In genomic region chr2:127000194-127000593, GRCh38 we compare ENCODE assay signal across 27 cellular contexts.
"Had no signal": no experiment of that assay in that cellular context is flagged by ENCODE, and none has a peak within 500 bp of the region (broad histone marks: within the 10 kb centered on the region; RNA-seq: fewer than 3 reads in every experiment).

No MANE protein-coding gene starts in this region.

- H3K9me3 ChIP-seq: adrenal gland, body of pancreas, esophagus squamous epithelium, gastroesophageal sphincter, heart right ventricle had no signal

- H3K27ac ChIP-seq: adrenal gland, body of pancreas, esophagus squamous epithelium, gastroesophageal sphincter, heart right ventricle had no signal

- H3K27me3 ChIP-seq: adrenal gland, body of pancreas, esophagus squamous epithelium, gastroesophageal sphincter had no signal

- ATAC-seq: body of pancreas; effector memory CD8-positive, alpha-beta T cell; gastroesophageal sphincter; heart right ventricle had no signal

- H3K4me3 Mint-ChIP-seq: activated B cell treated with CpG ODN at 0.5 μM for 24 hours; activated CD8-positive, alpha-beta T cell treated with anti-CD3 and anti-CD28 coated beads for 36 hours; activated naive CD4-positive, alpha-beta T cell treated with anti-CD3 and anti-CD28 coated beads for 36 hours; activated naive CD4-positive, alpha-beta T cell treated with anti-CD3 and anti-CD28 coated beads, Interleukin-2, amount 50 U/mL, for 24 hours; activated naive CD8-positive, alpha-beta T cell treated with anti-CD3 and anti-CD28 coated beads for 36 hours; activated naive CD8-positive, alpha-beta T cell treated with anti-CD3 and anti-CD28 coated beads, Interleukin-2, amount 50 U/mL, for 24 hours; activated T-cell treated with anti-CD3 and anti-CD28 coated beads, Interleukin-2, amount 50 U/mL, for 4 hours; effector memory CD8-positive, alpha-beta T cell had no signal

- FAIRE-seq: colon had no signal

- H3K27me3 Mint-ChIP-seq: activated naive CD8-positive, alpha-beta T cell treated with anti-CD3 and anti-CD28 coated beads for 36 hours; activated naive CD8-positive, alpha-beta T cell treated with anti-CD3 and anti-CD28 coated beads, Interleukin-2, amount 50 U/mL, for 24 hours had no signal

- H3K27ac Mint-ChIP-seq: activated B cell treated with CpG ODN at 0.5 μM for 24 hours; activated CD8-positive, alpha-beta T cell treated with anti-CD3 and anti-CD28 coated beads for 36 hours; activated naive CD4-positive, alpha-beta T cell treated with anti-CD3 and anti-CD28 coated beads for 36 hours; activated naive CD4-positive, alpha-beta T cell treated with anti-CD3 and anti-CD28 coated beads, Interleukin-2, amount 50 U/mL, for 24 hours; activated naive CD8-positive, alpha-beta T cell treated with anti-CD3 and anti-CD28 coated beads for 36 hours; activated naive CD8-positive, alpha-beta T cell treated with anti-CD3 and anti-CD28 coated beads, Interleukin-2, amount 50 U/mL, for 24 hours; activated T-helper 2 cell treated with anti-CD3 and anti-CD28 coated beads, Interferon-gamma antibody, Interleukin-2, Interleukin-4, amounts not matched to agents 10 μg/mL and 5 μg/mL and 100 μg/mL, durations not matched to agents 14 hours and 24 hours and 36 hours; effector memory CD8-positive, alpha-beta T cell had no signal

- H3K36me3 Mint-ChIP-seq: activated naive CD4-positive, alpha-beta T cell treated with anti-CD3 and anti-CD28 coated beads, Interleukin-2, amount 50 U/mL, for 24 hours; activated naive CD8-positive, alpha-beta T cell treated with anti-CD3 and anti-CD28 coated beads for 36 hours had no signal

- H3K9me3 Mint-ChIP-seq: activated B cell treated with CpG ODN at 0.5 μM for 24 hours; activated CD8-positive, alpha-beta T cell treated with anti-CD3 and anti-CD28 coated beads for 36 hours; activated naive CD4-positive, alpha-beta T cell treated with anti-CD3 and anti-CD28 coated beads for 36 hours; activated naive CD4-positive, alpha-beta T cell treated with anti-CD3 and anti-CD28 coated beads, Interleukin-2, amount 50 U/mL, for 24 hours; activated naive CD8-positive, alpha-beta T cell treated with anti-CD3 and anti-CD28 coated beads for 36 hours; activated naive CD8-positive, alpha-beta T cell treated with anti-CD3 and anti-CD28 coated beads, Interleukin-2, amount 50 U/mL, for 24 hours; activated T-cell treated with anti-CD3 and anti-CD28 coated beads, Interleukin-2, amount 50 U/mL, for 4 hours; activated T-helper 2 cell treated with anti-CD3 and anti-CD28 coated beads, Interferon-gamma antibody, Interleukin-2, Interleukin-4, amounts not matched to agents 10 μg/mL and 5 μg/mL and 100 μg/mL, durations not matched to agents 14 hours and 24 hours and 36 hours; effector memory CD8-positive, alpha-beta T cell had no signal

- H3K36me3 ChIP-seq: adrenal gland, esophagus squamous epithelium, gastroesophageal sphincter, heart right ventricle had no signal

- H3K4me3 ChIP-seq: adrenal gland, body of pancreas, esophagus squamous epithelium, gastroesophageal sphincter, heart right ventricle had no signal

- H3K4me1 Mint-ChIP-seq: activated B cell treated with CpG ODN at 0.5 μM for 24 hours; activated naive CD4-positive, alpha-beta T cell treated with anti-CD3 and anti-CD28 coated beads, Interleukin-2, amount 50 U/mL, for 24 hours; activated naive CD8-positive, alpha-beta T cell treated with anti-CD3 and anti-CD28 coated beads for 36 hours; activated naive CD8-positive, alpha-beta T cell treated with anti-CD3 and anti-CD28 coated beads, Interleukin-2, amount 50 U/mL, for 24 hours had no signal

- H3K4me1 ChIP-seq: adrenal gland, esophagus squamous epithelium, gastroesophageal sphincter, heart right ventricle had no signal

- DNase-seq: activated B cell treated with CpG ODN at 0.5 μM for 24 hours; activated CD4-positive, alpha-beta T cell treated with anti-CD3 and anti-CD28 coated beads for 48 hours; activated CD4-positive, alpha-beta T cell treated with anti-CD3 and anti-CD28 coated beads, Interleukin-2, amount 50 U/mL, for 1 hour; activated CD4-positive, alpha-beta T cell treated with anti-CD3 and anti-CD28 coated beads, Interleukin-2, amount 50 U/mL, for 48 hours; activated CD8-positive, alpha-beta memory T cell treated with anti-CD3 and anti-CD28 coated beads for 24 hours; activated effector memory CD4-positive, alpha-beta T cell treated with anti-CD3 and anti-CD28 coated beads, Interleukin-2, amount 50 U/mL, for 16 hours; activated naive CD4-positive, alpha-beta T cell treated with anti-CD3 and anti-CD28 coated beads for 36 hours; activated naive CD8-positive, alpha-beta T cell treated with anti-CD3 and anti-CD28 coated beads for 36 hours; activated naive CD8-positive, alpha-beta T cell treated with anti-CD3 and anti-CD28 coated beads, Interleukin-2, amount 50 U/mL, for 24 hours; activated T-cell treated with anti-CD3 and anti-CD28 coated beads, Interleukin-2, amount 50 U/mL, for 4 hours; adrenal gland; amygdala; aorta; body of pancreas; caudate nucleus; cortex of kidney; dermis blood vessel endothelial cell; effector CD4-positive, alpha-beta T cell; effector memory CD8-positive, alpha-beta T cell; esophagus squamous epithelium; foreskin melanocyte; heart right ventricle had no signal
